10 cellular contexts compared by ENCODE assay signal in genomic region chr2:11775384-11775783, GRCh38. TPM values are rescaled to one million over a fixed set of nuclear protein-coding genes. Genes with fewer than 3 reads are reported as not detected.
DNase-seq lines count a peak whose midpoint lies in the region; ATAC-seq and TF ChIP-seq lines count a peak whose summit lies in the region.
"Had no signal": no experiment of that assay in that cellular context is flagged by ENCODE, and none has a peak within 500 bp of the region (broad histone marks: within the 10 kb centered on the region; RNA-seq: fewer than 3 reads in every experiment).

No MANE protein-coding gene starts in this region.

- CTCF ChIA-PET in HEK293T (lab: Yijun Ruan, JAX): interaction anchor here (0.7 to 2.0 kb wide), 2 partner anchors 9 to 309 kb away, joined by 3 to 8 read pairs; partner anchors contain the start of gene E2F6

- H3K4me3 ChIP-seq in astrocyte of the spinal cord (ENCODE audit: low read depth, low read length) (no peak overlapping the region), endodermal cell (ENCODE audit: low read length) (no peak overlapping the region)

- H3K27ac ChIP-seq in endodermal cell (ENCODE audit: low read depth, low read length): no peak overlapping the region
- H3K27ac ChIP-seq: HL-60 had no signal

- H3K4me1 Mint-ChIP-seq in endodermal cell: peaks cover 3% of the 10 kb centered on the region

- H3K27ac Mint-ChIP-seq in endodermal cell: no peak overlapping the region
- H3K27ac Mint-ChIP-seq: brain had no signal

- 95 to 96% methylated on average over 3 to 4 of the region's 4 CpGs for WGBS in endodermal cell (ENCODE audit: insufficient coverage in 1 of 2, insufficient read length in 1 of 2), 2 experiments

- H3K4me1 ChIP-seq in endodermal cell (ENCODE audit: control insufficient read depth, insufficient read depth, low read length): no peaks in the 10 kb centered on the region

- in situ Hi-C loops in astrocyte of the spinal cord (cut with HindIII; ENCODE audit: low sequenced_read_pairs): loop anchor here (25.0 kb wide), 1 partner anchor 88 kb away; no protein-coding TSS in a partner anchor

- TF ChIP-seq CTCF in astrocyte of the spinal cord (IDR thresholded peaks at IDR 0.05; ENCODE audit: low read depth, low read length) (no peak), endodermal cell (conservative IDR thresholded peaks at IDR 0.05) (no peak)

- H3K27me3 Mint-ChIP-seq in endodermal cell (ENCODE audit: insufficient read depth): no peaks in the 10 kb centered on the region
- H3K27me3 Mint-ChIP-seq: brain had no signal

- DNase-seq in Daoy (ENCODE audit: low read depth) (peak; percentile 25), astrocyte of the spinal cord (ENCODE audit: low read depth, low spot score) (peak; percentile 38), NCI-H2227 (lab: John Stamatoyannopoulos, UW; ENCODE audit: unreplicated experiment) (no peak), left colon (no peak), HEK293T (ENCODE audit: extremely low spot score) (no peak), endodermal cell (no peak)

- intact Hi-C loops in left colon (cut with DNase I, micrococcal nuclease): loop anchor here in 1 of 2 donors (5.0 kb wide), 1 partner anchor 83 kb away; no protein-coding TSS in a partner anchor

- POLR2A ChIA-PET in HEK293T (lab: Yijun Ruan, JAX): no interaction called here

- H3K9me3 ChIP-seq in endodermal cell (ENCODE audit: control insufficient read depth, low read length): no peaks in the 10 kb centered on the region

- peaks cover 36% of the 10 kb centered on the region for H3K36me3 Mint-ChIP-seq in endodermal cell (ENCODE audit: low read depth)

- ATAC-seq in GM19438 (IDR thresholded peaks at IDR 0.05; ENCODE audit: low read depth, unreplicated experiment) (peak; percentile 80), HG03378 (IDR thresholded peaks at IDR 0.05; ENCODE audit: unreplicated experiment) (peak; percentile 88), left colon (no peak)

- H3K27me3 ChIP-seq in endodermal cell (ENCODE audit: control insufficient read depth, insufficient read depth, low read length, poor library complexity, severe bottlenecking): no peaks in the 10 kb centered on the region

- no peak overlapping the region for H3K9ac ChIP-seq in endodermal cell (ENCODE audit: extremely low read depth, low read length, poor library complexity, severe bottlenecking)

- H3K4me3 Mint-ChIP-seq in endodermal cell: no peak overlapping the region
- H3K4me3 Mint-ChIP-seq: brain had no signal

- H3K9me3 Mint-ChIP-seq in endodermal cell: no peaks in the 10 kb centered on the region

- H3K36me3 ChIP-seq in endodermal cell (ENCODE audit: control insufficient read depth, insufficient read depth, low read length): peaks cover 50% of the 10 kb centered on the region

TF ChIP-seq in HEK293T, 16 proteins besides CTCF, POLR2A, EP300 and RAD21:
- TF ChIP-seq SUZ12 (IDR thresholded peaks at IDR 0.05): no peak
- no peak for TF ChIP-seq NFRKB (IDR thresholded peaks at IDR 0.05)
- no peak for TF ChIP-seq L3MBTL2 (conservative IDR thresholded peaks at IDR 0.05)

RNA-seq across cellular contexts. Expression of gene LPIN1, which starts 29.0 kb away (rescaled TPM):
- total RNA-seq in Daoy (2014; rRNA removed; shearing (Covaris generic)): 13.5 and 16.7 TPM in 2 replicates
- 10 to 100 TPM; 24.4 to 34.9 TPM for total RNA-seq in left colon
- 10 to 100 TPM; 23.9 to 24.3 TPM for total RNA-seq in endodermal cell
- 20.8 TPM for polyA plus RNA-seq in endodermal cell (2013, experiment 1 of 2)
- polyA plus RNA-seq in endodermal cell (2013, experiment 2 of 2): 17.4 TPM

Comparison
In these comparisons a context has a peak if more than half of its experiments do, and no peak if none do; other contexts are left out.
1. DNase-seq: peak in Daoy (single experiment) and astrocyte of the spinal cord (single experiment); none in NCI-H2227 (single experiment), left colon (0 of 2), HEK293T (single experiment) and endodermal cell (single experiment).